In the genomic region with DNA sequence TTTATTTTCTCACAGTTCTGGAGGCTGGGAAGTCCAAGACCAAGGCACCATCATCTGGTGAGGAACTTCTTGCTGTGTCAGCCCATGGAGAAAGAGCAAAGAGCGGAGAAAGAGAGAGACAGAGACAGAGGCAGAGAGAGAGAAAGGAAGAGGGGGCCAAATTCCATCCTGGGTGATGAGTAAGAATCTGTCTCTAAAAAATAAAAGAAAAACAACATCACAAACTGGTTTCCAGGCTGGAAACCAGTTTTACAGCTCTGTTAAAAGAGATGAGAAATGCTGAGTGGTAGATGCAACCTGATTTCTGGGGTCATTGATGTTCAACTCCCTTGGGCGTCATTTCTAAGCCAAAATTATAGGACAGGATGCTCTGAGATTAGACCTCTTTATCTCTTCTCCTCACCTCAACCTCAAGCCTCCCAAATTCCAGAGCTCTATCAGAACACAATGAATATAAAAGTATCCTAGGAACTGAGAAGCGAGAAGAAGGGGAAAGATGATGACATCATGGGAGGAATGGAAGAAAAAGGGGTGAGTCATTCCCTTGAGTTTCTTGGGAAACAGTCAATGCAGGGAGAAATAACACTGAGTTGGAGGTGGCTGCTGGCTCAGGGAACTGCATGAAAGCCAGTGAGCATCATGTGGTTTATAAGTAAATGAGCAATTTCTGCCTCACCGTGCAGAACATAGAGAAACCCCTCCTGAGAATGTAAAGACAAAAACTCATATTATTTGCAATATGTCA, we compare ENCODE assay signal across 2 cellular contexts.
TF ChIP-seq lines count a peak whose summit lies in the region.

No MANE protein-coding gene starts in this region.

TF ChIP-seq in A549, 52 proteins besides CTCF, POLR2A, EP300 and RAD21 (continued from another document):
- TF ChIP-seq MAX (IDR thresholded peaks at IDR 0.05) = no peak
- TF ChIP-seq, protein P1, sequence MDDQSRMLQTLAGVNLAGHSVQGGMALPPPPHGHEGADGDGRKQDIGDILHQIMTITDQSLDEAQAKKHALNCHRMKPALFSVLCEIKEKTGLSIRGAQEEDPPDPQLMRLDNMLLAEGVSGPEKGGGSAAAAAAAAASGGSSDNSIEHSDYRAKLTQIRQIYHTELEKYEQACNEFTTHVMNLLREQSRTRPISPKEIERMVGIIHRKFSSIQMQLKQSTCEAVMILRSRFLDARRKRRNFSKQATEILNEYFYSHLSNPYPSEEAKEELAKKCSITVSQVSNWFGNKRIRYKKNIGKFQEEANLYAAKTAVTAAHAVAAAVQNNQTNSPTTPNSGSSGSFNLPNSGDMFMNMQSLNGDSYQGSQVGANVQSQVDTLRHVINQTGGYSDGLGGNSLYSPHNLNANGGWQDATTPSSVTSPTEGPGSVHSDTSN (IDR thresholded peaks at IDR 0.05) = no peak

TF ChIP-seq in SK-N-SH, 30 proteins besides CTCF, POLR2A, EP300 and RAD21 (continued from another document):
- TF ChIP-seq, protein P2, sequence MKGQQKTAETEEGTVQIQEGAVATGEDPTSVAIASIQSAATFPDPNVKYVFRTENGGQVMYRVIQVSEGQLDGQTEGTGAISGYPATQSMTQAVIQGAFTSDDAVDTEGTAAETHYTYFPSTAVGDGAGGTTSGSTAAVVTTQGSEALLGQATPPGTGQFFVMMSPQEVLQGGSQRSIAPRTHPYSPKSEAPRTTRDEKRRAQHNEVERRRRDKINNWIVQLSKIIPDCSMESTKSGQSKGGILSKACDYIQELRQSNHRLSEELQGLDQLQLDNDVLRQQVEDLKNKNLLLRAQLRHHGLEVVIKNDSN (IDR thresholded peaks at IDR 0.05; ENCODE audit: borderline replicate concordance, low read depth) = no peak
- TF ChIP-seq, protein P3, sequence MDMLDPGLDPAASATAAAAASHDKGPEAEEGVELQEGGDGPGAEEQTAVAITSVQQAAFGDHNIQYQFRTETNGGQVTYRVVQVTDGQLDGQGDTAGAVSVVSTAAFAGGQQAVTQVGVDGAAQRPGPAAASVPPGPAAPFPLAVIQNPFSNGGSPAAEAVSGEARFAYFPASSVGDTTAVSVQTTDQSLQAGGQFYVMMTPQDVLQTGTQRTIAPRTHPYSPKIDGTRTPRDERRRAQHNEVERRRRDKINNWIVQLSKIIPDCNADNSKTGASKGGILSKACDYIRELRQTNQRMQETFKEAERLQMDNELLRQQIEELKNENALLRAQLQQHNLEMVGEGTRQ (IDR thresholded peaks at IDR 0.05; ENCODE audit: borderline replicate concordance, low read depth, low read length) = no peak
- TF ChIP-seq RXRA (IDR thresholded peaks at IDR 0.05; ENCODE audit: borderline replicate concordance, low read depth) (no peak), ELF1 (IDR thresholded peaks at IDR 0.05) (no peak)
